23 cellular contexts compared by ENCODE assay signal in genomic region chr3:171227333-171227732, GRCh38.
A peak's percentile ranks its signal among the peaks of the same experiment; 100 is the strongest.
DNase-seq lines count a peak whose midpoint lies in the region; ATAC-seq and FAIRE-seq lines count a peak whose summit lies in the region.
"Had no signal": no experiment of that assay in that cellular context is flagged by ENCODE, and none has a peak within 500 bp of the region (broad histone marks: within the 10 kb centered on the region; RNA-seq: fewer than 3 reads in every experiment).

No MANE protein-coding gene starts in this region.

- no peak overlapping the region for H3K27ac Mint-ChIP-seq in activated naive CD8-positive, alpha-beta T cell treated with anti-CD3 and anti-CD28 coated beads for 36 hours
- no peak overlapping the region for H3K27ac Mint-ChIP-seq in CD4-positive, alpha-beta memory T cell
- H3K27ac Mint-ChIP-seq: CD14-positive monocyte had no signal

- peaks cover 9% of the 10 kb centered on the region for H3K9me3 Mint-ChIP-seq in activated naive CD8-positive, alpha-beta T cell treated with anti-CD3 and anti-CD28 coated beads for 36 hours
- H3K9me3 Mint-ChIP-seq in CD4-positive, alpha-beta memory T cell = peaks cover 0 to 14% (median 4%) of the 10 kb centered on the region in 8 donors

- H3K4me1 Mint-ChIP-seq in activated naive CD8-positive, alpha-beta T cell treated with anti-CD3 and anti-CD28 coated beads for 36 hours = peaks cover 37% of the 10 kb centered on the region
- peaks cover 30 to 52% (median 33%) of the 10 kb centered on the region in 4 donors for H3K4me1 Mint-ChIP-seq in CD4-positive, alpha-beta memory T cell
- H3K4me1 Mint-ChIP-seq: CD14-positive monocyte had no signal

- no peak overlapping the region for H3K27ac ChIP-seq in CD4-positive, alpha-beta memory T cell (ENCODE audit: low read depth, low read length)
- H3K27ac ChIP-seq: BLaER1 had no signal

- no peaks in the 10 kb centered on the region for H3K36me3 ChIP-seq in CD4-positive, alpha-beta memory T cell (ENCODE audit: insufficient read depth, low read length)
- H3K36me3 ChIP-seq: BE2C, BLaER1 had no signal

- peaks cover 35% of the 10 kb centered on the region for H3K36me3 Mint-ChIP-seq in activated naive CD8-positive, alpha-beta T cell treated with anti-CD3 and anti-CD28 coated beads for 36 hours
- peaks cover 40 to 43% of the 10 kb centered on the region in 2 donors for H3K36me3 Mint-ChIP-seq in CD4-positive, alpha-beta memory T cell
- H3K36me3 Mint-ChIP-seq: CD14-positive monocyte had no signal

- FAIRE-seq in GM19239 (lab: Jason Lieb, UNC) = peak; percentile 51
- FAIRE-seq: A204.1, G401.6, GM18507 had no signal

- no peaks in the 10 kb centered on the region for H3K27me3 Mint-ChIP-seq in activated naive CD8-positive, alpha-beta T cell treated with anti-CD3 and anti-CD28 coated beads for 36 hours
- H3K27me3 Mint-ChIP-seq in CD4-positive, alpha-beta memory T cell = no peaks in the 10 kb centered on the region
- H3K27me3 Mint-ChIP-seq: CD4-positive, CD25-positive, alpha-beta regulatory T cell had no signal

- H3K4me3 Mint-ChIP-seq in activated naive CD8-positive, alpha-beta T cell treated with anti-CD3 and anti-CD28 coated beads for 36 hours = no peak overlapping the region
- no peak overlapping the region for H3K4me3 Mint-ChIP-seq in CD4-positive, alpha-beta memory T cell
- H3K4me3 Mint-ChIP-seq: CD14-positive monocyte; CD4-positive, CD25-positive, alpha-beta regulatory T cell; CD8-positive, alpha-beta T cell had no signal

- intact Hi-C loops in CD4-positive, alpha-beta memory T cell (cut with micrococcal nuclease) = no loop called here

- H3K4me3 ChIP-seq in CD4-positive, alpha-beta memory T cell (ENCODE audit: low read length in 2 of 2) = no peak overlapping the region
- H3K4me3 ChIP-seq: BLaER1 had no signal

- no peaks in the 10 kb centered on the region for H3K9me3 ChIP-seq in CD4-positive, alpha-beta memory T cell (ENCODE audit: control insufficient read depth in 1 of 2, low read length in 2 of 2)
- H3K9me3 ChIP-seq: BE2C, Caco-2 had no signal

- H3K4me1 ChIP-seq in CD4-positive, alpha-beta memory T cell (ENCODE audit: insufficient read depth, low read length) = peaks cover 20% of the 10 kb centered on the region
- H3K4me1 ChIP-seq: Caco-2 had no signal

- DNase-seq in GM19239 (ENCODE audit: insufficient read length, low spot score) = no peak
- DNase-seq in NCI-H526 treated with DMSO at 0.1 percent for 48 hours (lab: John Stamatoyannopoulos, UW) = peak; percentile 84
- DNase-seq in activated naive CD8-positive, alpha-beta T cell treated with anti-CD3 and anti-CD28 coated beads for 36 hours = no peak
- DNase-seq in NCI-H187 treated with DMSO at 0.1 percent for 48 hours (lab: John Stamatoyannopoulos, UW) = no peak
- DNase-seq in CD4-positive, alpha-beta memory T cell = no peak
- no peak for DNase-seq in left lobe of liver (ENCODE audit: low spot score)
- DNase-seq: 8988T; ACHN; BE2C; C1 segment of cervical spinal cord; Caco-2; Calu3; CD4-positive, CD25-positive, alpha-beta regulatory T cell; CD8-positive, alpha-beta T cell; DMS79 treated with DMSO at 0.1 percent for 48 hours; GF-D8 had no signal

- CTCF ChIA-PET in CD4-positive, alpha-beta memory T cell (lab: Charles Lee; ENCODE audit: partially characterized antibody) = no interaction called here

- no peaks in the 10 kb centered on the region for H3K27me3 ChIP-seq in CD4-positive, alpha-beta memory T cell (ENCODE audit: insufficient read depth, low read length)
- H3K27me3 ChIP-seq: BE2C, BLaER1 had no signal

- POLR2A ChIA-PET in CD4-positive, alpha-beta memory T cell (lab: Charles Lee; ENCODE audit: partially characterized antibody) = no interaction called here

- ATAC-seq in HG02981 (IDR thresholded peaks at IDR 0.05; ENCODE audit: unreplicated experiment) (peak; percentile 52), HG03520 (IDR thresholded peaks at IDR 0.05; ENCODE audit: unreplicated experiment) (peak; percentile 56), left lobe of liver (no peak)
- ATAC-seq: CD8-positive, alpha-beta T cell had no signal
